Comparison of ENCODE assay signal across 19 cellular contexts in genomic region chr16:59432934-59433333, GRCh38.
A peak's percentile ranks its signal among the peaks of the same experiment; 100 is the strongest.
DNase-seq lines count a peak whose midpoint lies in the region; TF ChIP-seq lines count a peak whose summit lies in the region.
"Had no signal": no experiment of that assay in that cellular context is flagged by ENCODE, and none has a peak within 500 bp of the region (broad histone marks: within the 10 kb centered on the region; RNA-seq: fewer than 3 reads in every experiment).

No MANE protein-coding gene starts in this region.

- no peaks in the 10 kb centered on the region for H3K27me3 ChIP-seq in Caco-2 (replicated peaks; ENCODE audit: control insufficient read depth, insufficient read depth, low read length)
- H3K27me3 ChIP-seq: BLaER1 had no signal

- POLR2A ChIA-PET in Caco-2 (lab: Charles Lee): no interaction called here

- H3K27ac Mint-ChIP-seq in brain (peak overlapping the region in 3 of 5 experiments; percentile 49 to 69 (median 62)), Caco-2 (ENCODE audit: unreplicated experiment) (no peak overlapping the region)
- H3K27ac Mint-ChIP-seq: CD14-positive monocyte; CD4-positive, alpha-beta memory T cell had no signal

- peak; percentile 11 for DNase-seq in AG20443 (ENCODE audit: low spot score)
- peak; percentile 25 for DNase-seq in M059J (ENCODE audit: low read depth)
- DNase-seq in medulla oblongata (ENCODE audit: extremely low spot score): peak; percentile 32
- no peak for DNase-seq in 8988T
- DNase-seq in Caco-2: no peak
- no peak for DNase-seq in inferior parietal cortex (ENCODE audit: extremely low spot score)
- no peak for DNase-seq in NCI-H1092 (lab: John Stamatoyannopoulos, UW)
- DNase-seq: ACHN; AML-193; Calu3; CD4-positive, alpha-beta memory T cell; DND-41; EL; GM23248 had no signal

- H3K4me1 Mint-ChIP-seq in brain (peaks cover 10% of the 10 kb centered on the region), Caco-2 (ENCODE audit: low read depth, unreplicated experiment) (no peaks in the 10 kb centered on the region)
- H3K4me1 Mint-ChIP-seq: CD14-positive monocyte; CD4-positive, alpha-beta memory T cell had no signal

- BruUV-seq in Caco-2 (replicated peaks; lab: Mats Ljungman, UMichigan): no TSS peak

- H3K36me3 ChIP-seq in Caco-2 (ENCODE audit: control insufficient read depth, insufficient read depth, low read length): no peaks in the 10 kb centered on the region
- H3K36me3 ChIP-seq: BLaER1, HAP-1 had no signal

- intact Hi-C loops in Caco-2 (cut with micrococcal nuclease; ENCODE audit: unreplicated experiment): no loop called here

- H3K36me3 Mint-ChIP-seq in brain: no peaks in the 10 kb centered on the region
- H3K36me3 Mint-ChIP-seq in Caco-2 (ENCODE audit: insufficient read depth, unreplicated experiment): no peaks in the 10 kb centered on the region
- H3K36me3 Mint-ChIP-seq: CD14-positive monocyte; CD4-positive, alpha-beta memory T cell had no signal

- CTCF ChIA-PET in Caco-2 (lab: Charles Lee): no interaction called here

- no peak for TF ChIP-seq CTCF in brain (conservative IDR thresholded peaks at IDR 0.05)
- TF ChIP-seq CTCF in Caco-2 (IDR thresholded peaks at IDR 0.05; ENCODE audit: insufficient read depth in 1 of 2, low read depth in 1 of 2, low read length in 1 of 2, severe bottlenecking in 1 of 2, unreplicated experiment in 1 of 2): no peak

- H3K4me1 ChIP-seq in Caco-2: no peaks in the 10 kb centered on the region
- H3K4me1 ChIP-seq: BLaER1, HAP-1 had no signal

- no peaks in the 10 kb centered on the region for H3K9me3 ChIP-seq in Caco-2
- H3K9me3 ChIP-seq: BLaER1, HAP-1 had no signal

- H3K9me3 Mint-ChIP-seq in brain: peaks cover 0 to 25% (median 9%) of the 10 kb centered on the region in 5 experiments
- H3K9me3 Mint-ChIP-seq in Caco-2 (ENCODE audit: unreplicated experiment): no peaks in the 10 kb centered on the region

- H3K27me3 Mint-ChIP-seq in brain: peaks cover 4% of the 10 kb centered on the region
- H3K27me3 Mint-ChIP-seq in Caco-2 (ENCODE audit: insufficient read depth, unreplicated experiment): no peaks in the 10 kb centered on the region
- H3K27me3 Mint-ChIP-seq: CD4-positive, alpha-beta memory T cell had no signal

- H3K4me3 Mint-ChIP-seq in brain (peak overlapping the region in 2 of 5 experiments; percentile 34 to 45), Caco-2 (ENCODE audit: unreplicated experiment) (no peak overlapping the region)
- H3K4me3 Mint-ChIP-seq: CD14-positive monocyte; CD4-positive, alpha-beta memory T cell had no signal

- H3K4me3 ChIP-seq in Caco-2 (ENCODE audit: low read depth, low read length): no peak overlapping the region
- H3K4me3 ChIP-seq: BLaER1, GM12878, GM23248, HAP-1 had no signal

Comparison
In these comparisons a context has a peak if more than half of its experiments do, and no peak if none do; other contexts are left out.
1. DNase-seq: peak in AG20443 (single experiment), M059J (single experiment) and medulla oblongata (single experiment); none in 8988T (single experiment), Caco-2 (0 of 2), inferior parietal cortex (single experiment) and NCI-H1092 (single experiment).